12 cellular contexts compared by ENCODE assay signal in the genomic region with DNA sequence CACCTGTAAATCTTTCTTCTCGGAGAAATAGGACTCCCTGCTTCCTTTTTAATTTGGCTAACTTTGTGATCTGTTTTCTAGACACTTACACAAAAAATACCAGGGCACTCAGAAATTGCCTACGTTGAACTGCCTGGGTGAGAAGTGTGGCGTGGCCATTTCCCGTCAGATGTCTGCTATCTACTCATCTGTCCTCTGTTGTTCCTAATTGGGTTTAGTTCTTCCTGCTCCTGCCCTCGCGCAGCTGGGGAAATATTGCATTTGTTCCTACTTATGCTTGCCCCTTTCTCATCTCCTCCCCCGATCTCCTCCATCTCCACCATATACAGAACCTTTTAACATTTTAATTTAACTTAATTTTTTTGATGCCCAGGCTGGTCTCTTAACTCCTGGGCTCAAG. TPM values are rescaled to one million over a fixed set of nuclear protein-coding genes. Genes with fewer than 3 reads are reported as not detected.
A peak's percentile ranks its signal among the peaks of the same experiment; 100 is the strongest.
DNase-seq lines count a peak whose midpoint lies in the region; ATAC-seq, FAIRE-seq and TF ChIP-seq lines count a peak whose summit lies in the region.
"Had no signal": no experiment of that assay in that cellular context is flagged by ENCODE, and none has a peak within 500 bp of the region (broad histone marks: within the 10 kb centered on the region; RNA-seq: fewer than 3 reads in every experiment).

No MANE protein-coding gene starts in this region.

- POLR2A ChIA-PET in MCF 10A (lab: Yijun Ruan, JAX): interaction anchor here (0.8 kb wide), 1 partner anchor 22 kb away, joined by 4 read pairs; no protein-coding TSS in a partner anchor

- no peak overlapping the region for H3K4me3 Mint-ChIP-seq in MCF 10A (ENCODE audit: unreplicated experiment)
- peak overlapping the region; percentile 66 for H3K4me3 Mint-ChIP-seq in central memory CD8-positive, alpha-beta T cell

- DNase-seq in MCF 10A (ENCODE audit: unreplicated experiment) (no peak), mammary epithelial cell (no peak), SK-N-DZ (ENCODE audit: low spot score) (peak; percentile 72), kidney (no peak), NCI-H2171 treated with DMSO at 0.1 percent for 48 hours (lab: John Stamatoyannopoulos, UW) (no peak)
- DNase-seq in central memory CD8-positive, alpha-beta T cell (ENCODE audit: low spot score in 2 of 2): peak in 1 of 2 donors; percentile 40
- DNase-seq: NCI-H524; stimulated activated CD4-positive, alpha-beta T cell treated with anti-CD3 and anti-CD28 coated beads, Interleukin-12 subunit alpha, Interleukin-12 subunit beta, amount 100 ng/mL, for 4 hours had no signal

- in situ Hi-C loops in mammary epithelial cell (cut with MboI; ENCODE audit: low sequenced_read_pairs in 2 of 2): no loop called here

- H3K27me3 ChIP-seq in mammary epithelial cell (ENCODE audit: insufficient read depth, low read length) (no peaks in the 10 kb centered on the region), thymus (ENCODE audit: control insufficient read depth, insufficient read depth) (no peaks in the 10 kb centered on the region)

- H3K9me3 ChIP-seq in mammary epithelial cell (replicated peaks; ENCODE audit: insufficient read depth, low read length) (no peaks in the 10 kb centered on the region), thymus (ENCODE audit: control insufficient read depth) (no peaks in the 10 kb centered on the region), kidney (ENCODE audit: control insufficient read depth in 1 of 2, low read length in 2 of 2) (no peaks in the 10 kb centered on the region)

- H3K27ac Mint-ChIP-seq in MCF 10A (ENCODE audit: low read depth, unreplicated experiment): peak overlapping the region; percentile 57
- H3K27ac Mint-ChIP-seq in central memory CD8-positive, alpha-beta T cell (ENCODE audit: low read depth): peak overlapping the region; percentile 100

- H3K36me3 ChIP-seq in mammary epithelial cell (ENCODE audit: insufficient read depth, low read length) (peaks cover 3% of the 10 kb centered on the region), thymus (ENCODE audit: control insufficient read depth, insufficient read depth) (no peaks in the 10 kb centered on the region), kidney (ENCODE audit: control insufficient read depth in 1 of 2, insufficient read depth in 2 of 2, low read length in 2 of 2) (peaks cover 0 to 4% of the 10 kb centered on the region in 2 donors)

- BruUV-seq in MCF 10A (replicated peaks; lab: Mats Ljungman, UMichigan) (no TSS peak), mammary epithelial cell (replicated peaks; lab: Mats Ljungman, UMichigan) (no TSS peak)

- H3K9ac ChIP-seq in mammary epithelial cell (ENCODE audit: insufficient read depth, low read length) (no peak overlapping the region), kidney (ENCODE audit: low read length in 2 of 2) (no peak overlapping the region)

- CTCF ChIA-PET in MCF 10A (lab: Yijun Ruan, JAX) (interaction anchor here (0.5 to 1.0 kb wide), 4 partner anchors 9 to 493 kb away, joined by 3 to 4 read pairs (median 3); no protein-coding TSS in a partner anchor), mammary epithelial cell (lab: Charles Lee; ENCODE audit: low non-redundant PET) (no interaction called here)

- peaks cover 10% of the 10 kb centered on the region for H3K9me3 Mint-ChIP-seq in MCF 10A (ENCODE audit: unreplicated experiment)
- H3K9me3 Mint-ChIP-seq in central memory CD8-positive, alpha-beta T cell: peaks cover 6% of the 10 kb centered on the region

- H3K4me2 ChIP-seq in mammary epithelial cell (ENCODE audit: insufficient read depth, low read depth, low read length): no peak overlapping the region

- TF ChIP-seq CTCF in MCF 10A (IDR thresholded peaks at IDR 0.05; ENCODE audit: unreplicated experiment) (no peak), mammary epithelial cell (conservative IDR thresholded peaks at IDR 0.05 in 1 of 2, IDR thresholded peaks at IDR 0.05 in 1 of 2; ENCODE audit: extremely low read depth in 1 of 2, insufficient read depth in 1 of 2, low read depth in 1 of 2, low read length in 2 of 2) (no peak), kidney (IDR thresholded peaks at IDR 0.05; ENCODE audit: borderline replicate concordance, extremely low read depth, insufficient read depth) (no peak)

- dilution Hi-C loops in mammary epithelial cell (cut with HindIII; ENCODE audit: low sequenced_read_pairs): no loop called here

- H2AFZ ChIP-seq in mammary epithelial cell (ENCODE audit: low read depth, low read length): no peak overlapping the region

- ATAC-seq in central memory CD8-positive, alpha-beta T cell (replicated peaks; ENCODE audit: extremely low read depth, poor library complexity, severe bottlenecking): peak; percentile 75
- ATAC-seq in GM18511 (IDR thresholded peaks at IDR 0.05; ENCODE audit: unreplicated experiment): no peak

- H4K20me1 ChIP-seq in mammary epithelial cell (ENCODE audit: insufficient read depth, low read length): no peaks in the 10 kb centered on the region

- no peaks in the 10 kb centered on the region for H3K79me2 ChIP-seq in mammary epithelial cell (ENCODE audit: insufficient read depth, low read length)

- no peak overlapping the region for H3K27ac ChIP-seq in mammary epithelial cell (ENCODE audit: insufficient read depth, low read depth, low read length)
- peak overlapping the region; percentile 74 for H3K27ac ChIP-seq in thymus (ENCODE audit: low read depth)
- no peak overlapping the region for H3K27ac ChIP-seq in kidney (ENCODE audit: low read depth in 2 of 2, low read length in 2 of 2)

- H3K4me3 ChIP-seq in mammary epithelial cell (replicated peaks in 1 of 3; ENCODE audit: insufficient read depth in 1 of 3, low read depth in 2 of 3, low read length in 3 of 3) (no peak overlapping the region), thymus (ENCODE audit: low read length) (no peak overlapping the region), kidney (ENCODE audit: low read length in 2 of 2) (no peak overlapping the region)

- H3K36me3 Mint-ChIP-seq in MCF 10A (ENCODE audit: insufficient read depth, unreplicated experiment): peaks cover 10% of the 10 kb centered on the region
- peaks cover 13% of the 10 kb centered on the region for H3K36me3 Mint-ChIP-seq in central memory CD8-positive, alpha-beta T cell (ENCODE audit: insufficient read depth)

- H3K4me1 Mint-ChIP-seq in MCF 10A (ENCODE audit: insufficient read depth, unreplicated experiment): peaks cover 23% of the 10 kb centered on the region
- peaks cover 63% of the 10 kb centered on the region for H3K4me1 Mint-ChIP-seq in central memory CD8-positive, alpha-beta T cell

- H3K4me1 ChIP-seq in mammary epithelial cell (ENCODE audit: insufficient read depth, low read length) (peaks cover 1% of the 10 kb centered on the region), thymus (ENCODE audit: control insufficient read depth, insufficient read depth, low read length) (peaks cover 16% of the 10 kb centered on the region), kidney (ENCODE audit: control insufficient read depth in 1 of 2, insufficient read depth in 1 of 2, low read depth in 1 of 2, low read length in 2 of 2) (no peaks in the 10 kb centered on the region)

- WGBS in mammary epithelial cell (ENCODE audit: low coverage, missing lambda C conversion rate): 99% methylated on average over 7 of the region's 7 CpGs
- 15% methylated on average over 7 of the region's 7 CpGs for WGBS in thymus

- intact Hi-C loops in MCF 10A (cut with micrococcal nuclease) (no loop called here), mammary epithelial cell (cut with micrococcal nuclease) (no loop called here), kidney (cut with DNase I) (no loop called here)

- H3K27me3 Mint-ChIP-seq in MCF 10A (ENCODE audit: insufficient read depth, unreplicated experiment): no peaks in the 10 kb centered on the region
- H3K27me3 Mint-ChIP-seq in central memory CD8-positive, alpha-beta T cell: no peaks in the 10 kb centered on the region

- no peak for FAIRE-seq in kidney (lab: Jason Lieb, UNC)
- FAIRE-seq: frontal cortex, TTC549 had no signal

RNA-seq across cellular contexts. Expression of a gene that starts 55.1 kb away (rescaled TPM):
- total RNA-seq in MCF 10A (2022) (11.0 and 13.4 TPM in 2 replicates), mammary epithelial cell (10 to 100 TPM; 22.5 to 43.2 TPM), kidney (36.6 TPM)
- polyA plus RNA-seq in mammary epithelial cell (25.8 TPM), thymus (24.6 TPM), kidney (ENCODE audit: insufficient read depth, low read depth, low replicate concordance) (27.4 TPM)
- 2.3 TPM for polyA minus RNA-seq in mammary epithelial cell
- 11.0 and 11.1 TPM in 2 replicates for polyA plus RNA-seq in SK-N-DZ (2014; cell fraction: cytosol; rRNA removed)
- polyA plus RNA-seq in SK-N-DZ (2014; cell fraction: nucleus; rRNA removed): 4.0 and 7.0 TPM in 2 replicates
